Comparison of ENCODE assay signal across 14 cellular contexts in genomic region chr17:75481194-75482059, GRCh38. TPM values are rescaled to one million over a fixed set of nuclear protein-coding genes. Genes with fewer than 3 reads are reported as not detected.
A peak's percentile ranks its signal among the peaks of the same experiment; 100 is the strongest.
DNase-seq lines count a peak whose midpoint lies in the region; ATAC-seq and TF ChIP-seq lines count a peak whose summit lies in the region.
"Had no signal": no experiment of that assay in that cellular context is flagged by ENCODE, and none has a peak within 500 bp of the region (broad histone marks: within the 10 kb centered on the region; RNA-seq: fewer than 3 reads in every experiment).

No MANE protein-coding gene starts in this region.

- no peak overlapping the region for H2AFZ ChIP-seq in trophoblast cell (ENCODE audit: insufficient read depth, low read length, poor library complexity)

- H4K8ac ChIP-seq in trophoblast cell (ENCODE audit: low read depth, low read length), result no peak overlapping the region

- intact Hi-C loops in Caco-2 (cut with micrococcal nuclease; ENCODE audit: unreplicated experiment), result no loop called here
- intact Hi-C loops in ascending aorta (cut with DNase I), result no loop called here

- no peak overlapping the region for H3K23ac ChIP-seq in trophoblast cell (ENCODE audit: low read length)

- H3K4me3 ChIP-seq in Caco-2 (ENCODE audit: low read depth, low read length) (no peak overlapping the region), fibroblast of villous mesenchyme (ENCODE audit: low read depth, low read length) (no peak overlapping the region), trophoblast cell (ENCODE audit: low read depth, low read length) (no peak overlapping the region), ascending aorta (no peak overlapping the region)
- H3K4me3 ChIP-seq: pancreas had no signal

- no peaks in the 10 kb centered on the region for H3K9me3 ChIP-seq in Caco-2
- H3K9me3 ChIP-seq in trophoblast cell (ENCODE audit: insufficient read depth, low read depth, low read length), result peaks cover 1% of the 10 kb centered on the region
- no peaks in the 10 kb centered on the region for H3K9me3 ChIP-seq in ascending aorta
- H3K9me3 ChIP-seq: pancreas had no signal

- H3K79me1 ChIP-seq in trophoblast cell (ENCODE audit: low read length), result no peaks in the 10 kb centered on the region

- no peak overlapping the region for H3K4ac ChIP-seq in trophoblast cell (ENCODE audit: low read depth, low read length)

- TF ChIP-seq CTCF in Caco-2 (IDR thresholded peaks at IDR 0.05; ENCODE audit: insufficient read depth in 1 of 2, low read depth in 1 of 2, low read length in 1 of 2, severe bottlenecking in 1 of 2, unreplicated experiment in 1 of 2) (no peak), fibroblast of villous mesenchyme (IDR thresholded peaks at IDR 0.05; ENCODE audit: insufficient read depth, low read depth, low read length) (no peak), ascending aorta (IDR thresholded peaks at IDR 0.05) (no peak), WTC11 (IDR thresholded peaks at IDR 0.05) (no peak)

- no peak overlapping the region for H2BK5ac ChIP-seq in trophoblast cell (ENCODE audit: low read depth, low read length, poor library complexity)

- ATAC-seq in HG02759 (IDR thresholded peaks at IDR 0.05; ENCODE audit: unreplicated experiment), result no peak
- no peak for ATAC-seq in WTC11
- ATAC-seq: pancreas had no signal

- no peak overlapping the region for H4K91ac ChIP-seq in trophoblast cell (ENCODE audit: low read depth, low read length)

- peak overlapping the region; percentile 21 for H3K18ac ChIP-seq in trophoblast cell (ENCODE audit: low read length)

- H3K9me3 Mint-ChIP-seq in Caco-2 (ENCODE audit: unreplicated experiment), result no peaks in the 10 kb centered on the region
- no peaks in the 10 kb centered on the region for H3K9me3 Mint-ChIP-seq in WTC11

- peaks cover 27% of the 10 kb centered on the region for H3K4me1 ChIP-seq in Caco-2
- H3K4me1 ChIP-seq in trophoblast cell (ENCODE audit: control insufficient read depth in 1 of 2, insufficient read depth in 2 of 2, low read length in 2 of 2), result peaks cover 5 to 11% of the 10 kb centered on the region in 2 experiments
- H3K4me1 ChIP-seq in ascending aorta, result peaks cover 9 to 12% of the 10 kb centered on the region in 2 donors
- H3K4me1 ChIP-seq: pancreas had no signal

- H3K27ac Mint-ChIP-seq in Caco-2 (ENCODE audit: unreplicated experiment) (peak overlapping the region; percentile 46), WTC11 (no peak overlapping the region)

- no peak overlapping the region for H3K4me3 Mint-ChIP-seq in Caco-2 (ENCODE audit: unreplicated experiment)
- H3K4me3 Mint-ChIP-seq in WTC11, result no peak overlapping the region

- H3K4me1 Mint-ChIP-seq in Caco-2 (ENCODE audit: low read depth, unreplicated experiment) (peaks cover 29% of the 10 kb centered on the region), WTC11 (peaks cover 7% of the 10 kb centered on the region)

- H4K12ac ChIP-seq in trophoblast cell (ENCODE audit: low read depth, low read length), result no peak overlapping the region

- CTCF ChIA-PET in Caco-2 (lab: Charles Lee), result interaction anchor here (0.7 to 1.6 kb wide), 3 partner anchors 35 to 152 kb away, joined by 3 to 5 read pairs (median 4); partner anchors contain the start of genes SMIM5 and TSEN54
- CTCF ChIA-PET in WTC11 (lab: Charles Lee), result interaction anchor here (1.4 to 3.1 kb wide), 6 partner anchors 24 to 367 kb away, joined by 3 to 9 read pairs (median 6); partner anchors contain the start of genes MIF4GD and TSEN54

- no peak overlapping the region for H2BK12ac ChIP-seq in trophoblast cell (ENCODE audit: low read length)

- 0 out of 2 replicates have a peak, but pooled peaks cover 1% of the 10 kb centered on the region for H3K36me3 ChIP-seq in Caco-2 (ENCODE audit: control insufficient read depth, insufficient read depth, low read length)
- H3K36me3 ChIP-seq in trophoblast cell (ENCODE audit: control insufficient read depth in 1 of 2, insufficient read depth in 2 of 2, low read length in 2 of 2), result peaks cover 4 to 16% of the 10 kb centered on the region in 2 experiments
- peaks cover 0 to 3% of the 10 kb centered on the region in 2 donors for H3K36me3 ChIP-seq in ascending aorta
- H3K36me3 ChIP-seq: pancreas had no signal

- no peak overlapping the region for H3K27ac ChIP-seq in trophoblast cell (ENCODE audit: low read depth, low read length)
- H3K27ac ChIP-seq in ascending aorta, result no peak overlapping the region
- H3K27ac ChIP-seq: pancreas had no signal

- H3K27me3 ChIP-seq in Caco-2 (replicated peaks; ENCODE audit: control insufficient read depth, insufficient read depth, low read length), result no peaks in the 10 kb centered on the region
- no peaks in the 10 kb centered on the region for H3K27me3 ChIP-seq in trophoblast cell (ENCODE audit: insufficient read depth, low read length)
- H3K27me3 ChIP-seq in ascending aorta, result no peaks in the 10 kb centered on the region
- H3K27me3 ChIP-seq: pancreas had no signal

- DNase-seq in Caco-2 (peak; percentile 37 to 41), NCI-H82 (lab: John Stamatoyannopoulos, UW) (peak; percentile 95), fibroblast of villous mesenchyme (ENCODE audit: low read depth) (peak; percentile 23), trophoblast cell (no peak), ascending aorta (ENCODE audit: low spot score in 2 of 2) (no peak), WTC11 (ENCODE audit: low spot score) (no peak)
- DNase-seq in activated CD4-positive, alpha-beta T cell treated with anti-CD3 and anti-CD28 coated beads for 48 hours, result no peak
- DNase-seq: amygdala, DMS 273 treated with DMSO at 0.1 percent for 48 hours, Kasumi-1, NCI-H1417, NCI-H2171, pancreas had no signal

- H3K4me2 ChIP-seq in trophoblast cell (ENCODE audit: low read length), result no peak overlapping the region

- H3K36me3 Mint-ChIP-seq in Caco-2 (ENCODE audit: insufficient read depth, unreplicated experiment), result no peaks in the 10 kb centered on the region
- no peaks in the 10 kb centered on the region for H3K36me3 Mint-ChIP-seq in WTC11

- H3K14ac ChIP-seq in trophoblast cell (ENCODE audit: low read length), result no peak overlapping the region

- H2BK120ac ChIP-seq in trophoblast cell (ENCODE audit: insufficient read depth, low read length, poor library complexity), result no peak overlapping the region

- H3K9ac ChIP-seq in trophoblast cell (ENCODE audit: low read length), result no peak overlapping the region

- no peak overlapping the region for H2AK5ac ChIP-seq in trophoblast cell (ENCODE audit: low read length)

- H3K27me3 Mint-ChIP-seq in Caco-2 (ENCODE audit: insufficient read depth, unreplicated experiment) (no peaks in the 10 kb centered on the region), WTC11 (ENCODE audit: low read depth) (no peaks in the 10 kb centered on the region)

- no CpG with 5 or more reads among the region's 13 CpGs for WGBS in trophoblast cell (ENCODE audit: extremely low coverage, insufficient coverage, insufficient read length)

- H3K79me2 ChIP-seq in trophoblast cell (ENCODE audit: control insufficient read depth, insufficient read depth, low read length, poor library complexity), result no peaks in the 10 kb centered on the region

- no TSS peak for BruUV-seq in Caco-2 (replicated peaks; lab: Mats Ljungman, UMichigan)

- POLR2A ChIA-PET in Caco-2 (lab: Charles Lee) (interaction anchor here (0.6 to 1.6 kb wide), 3 partner anchors 22 to 51 kb away, joined by 3 to 4 read pairs (median 3); partner anchors contain the start of gene TMEM94), WTC11 (lab: Charles Lee) (interaction anchor here (1.1 kb wide), 2 partner anchors 34 to 220 kb away, joined by 3 read pairs; partner anchors contain the start of genes GGA3 and MRPS7)

TF ChIP-seq in WTC11, 78 proteins besides CTCF, POLR2A, EP300 and RAD21 (continues in another document):
- TF ChIP-seq NFYB (CRISPR knock-in tag; conservative IDR thresholded peaks at IDR 0.05; ENCODE audit: low read depth) (no peak), FOXJ3 (CRISPR knock-in tag; IDR thresholded peaks at IDR 0.05; ENCODE audit: borderline replicate concordance) (no peak), ZNF219 (CRISPR knock-in tag; IDR thresholded peaks at IDR 0.05; ENCODE audit: borderline replicate concordance) (no peak), ZBTB21 (CRISPR knock-in tag; IDR thresholded peaks at IDR 0.05; ENCODE audit: borderline replicate concordance) (no peak), ZBTB43 (CRISPR knock-in tag; IDR thresholded peaks at IDR 0.05) (no peak)
- TF ChIP-seq, protein P1, sequence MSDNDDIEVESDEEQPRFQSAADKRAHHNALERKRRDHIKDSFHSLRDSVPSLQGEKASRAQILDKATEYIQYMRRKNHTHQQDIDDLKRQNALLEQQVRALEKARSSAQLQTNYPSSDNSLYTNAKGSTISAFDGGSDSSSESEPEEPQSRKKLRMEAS (CRISPR knock-in tag; IDR thresholded peaks at IDR 0.05), result no peak
- TF ChIP-seq, protein P2, sequence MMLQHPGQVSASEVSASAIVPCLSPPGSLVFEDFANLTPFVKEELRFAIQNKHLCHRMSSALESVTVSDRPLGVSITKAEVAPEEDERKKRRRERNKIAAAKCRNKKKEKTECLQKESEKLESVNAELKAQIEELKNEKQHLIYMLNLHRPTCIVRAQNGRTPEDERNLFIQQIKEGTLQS (CRISPR knock-in tag; conservative IDR thresholded peaks at IDR 0.05), result no peak

RNA-seq across cellular contexts. Expression of gene TMEM94, which starts 25.0 kb away (rescaled TPM):
- total RNA-seq in Caco-2 (2022) (109 and 115 TPM in 2 replicates), fibroblast of villous mesenchyme (28.5 and 31.2 TPM in 2 replicates), ascending aorta (125 TPM), WTC11 (2021) (64.7 to 76.9 TPM (median 68.6 TPM) in 3 replicates)
- 64.9 and 65.9 TPM in 2 replicates for polyA plus RNA-seq in trophoblast cell (2013)

RNA-seq across cellular contexts. Expression of gene CASKIN2, which starts 33.9 kb away (rescaled TPM):
- total RNA-seq in Caco-2 (2022), result 41.8 and 48.9 TPM in 2 replicates
- total RNA-seq in fibroblast of villous mesenchyme, result 7.4 and 9.5 TPM in 2 replicates
- 5.6 and 5.7 TPM in 2 replicates for polyA plus RNA-seq in trophoblast cell (2013)
- 112 TPM for total RNA-seq in ascending aorta
- 31.3 to 32.2 TPM (median 31.9 TPM) in 3 replicates for total RNA-seq in WTC11 (2021)

RNA-seq across cellular contexts. Expression of gene TSEN54, which starts 34.9 kb away (rescaled TPM):
- 71.3 and 74.5 TPM in 2 replicates for total RNA-seq in Caco-2 (2022)
- total RNA-seq in fibroblast of villous mesenchyme, result 11.3 and 12.1 TPM in 2 replicates
- 10.4 and 11.3 TPM in 2 replicates for polyA plus RNA-seq in trophoblast cell (2013)
- 92.7 TPM for total RNA-seq in ascending aorta
- total RNA-seq in WTC11 (2021), result 47.8 to 53.4 TPM (median 51.5 TPM) in 3 replicates

RNA-seq across cellular contexts. Expression of gene LLGL2, which starts 44.1 kb away (rescaled TPM):
- 165 and 179 TPM in 2 replicates for total RNA-seq in Caco-2 (2022)
- 0.32 and 2.2 TPM in 2 replicates for total RNA-seq in fibroblast of villous mesenchyme
- 25.4 and 29.0 TPM in 2 replicates for polyA plus RNA-seq in trophoblast cell (2013)
- 41.8 TPM for total RNA-seq in ascending aorta
- total RNA-seq in WTC11 (2021), result 94.3 to 103 TPM (median 97.0 TPM) in 3 replicates

Comparison
In these comparisons a context has a peak if more than half of its experiments do, and no peak if none do; other contexts are left out.
1. DNase-seq: peak in Caco-2 (2 of 2), NCI-H82 (single experiment) and fibroblast of villous mesenchyme (single experiment); none in trophoblast cell (0 of 2), activated CD4-positive, alpha-beta T cell treated with anti-CD3 and anti-CD28 coated beads for 48 hours (single experiment), ascending aorta (0 of 2) and WTC11 (single experiment).